ENCODE assay signal across 25 cellular contexts in genomic region chr1:45038240-45038639, GRCh38.
"Had no signal": no experiment of that assay in that cellular context is flagged by ENCODE, and none has a peak within 500 bp of the region (broad histone marks: within the 10 kb centered on the region; RNA-seq: fewer than 3 reads in every experiment).

No MANE protein-coding gene starts in this region.

- H3K36me3 Mint-ChIP-seq: activated CD8-positive, alpha-beta memory T cell treated with anti-CD3 and anti-CD28 coated beads, Interleukin-2, amount 10 ng/mL, durations not matched to agents 7 days and 5 days; activated naive CD8-positive, alpha-beta T cell treated with anti-CD3 and anti-CD28 coated beads for 36 hours had no signal

- H3K27ac ChIP-seq: brain microvascular endothelial cell, PC-9, WERI-Rb-1 had no signal

- H3K9me3 Mint-ChIP-seq: activated naive CD8-positive, alpha-beta T cell treated with anti-CD3 and anti-CD28 coated beads for 36 hours had no signal

- H3K4me3 ChIP-seq: PC-9 had no signal

- H3K27ac Mint-ChIP-seq: activated CD8-positive, alpha-beta memory T cell treated with anti-CD3 and anti-CD28 coated beads, Interleukin-2, amount 10 ng/mL, durations not matched to agents 7 days and 5 days; activated naive CD8-positive, alpha-beta T cell treated with anti-CD3 and anti-CD28 coated beads for 36 hours had no signal

- H3K36me3 ChIP-seq: brain microvascular endothelial cell had no signal

- H3K4me3 Mint-ChIP-seq: activated CD8-positive, alpha-beta memory T cell treated with anti-CD3 and anti-CD28 coated beads, Interleukin-2, amount 10 ng/mL, durations not matched to agents 7 days and 5 days; activated naive CD8-positive, alpha-beta T cell treated with anti-CD3 and anti-CD28 coated beads for 36 hours had no signal

- DNase-seq: activated CD4-positive, alpha-beta T cell treated with anti-CD3 and anti-CD28 coated beads for 1 hour; activated CD4-positive, CD25-positive, alpha-beta regulatory T cell; activated CD8-positive, alpha-beta memory T cell treated with anti-CD3 and anti-CD28 coated beads, Interleukin-2, amount 10 ng/mL, durations not matched to agents 7 days and 5 days; activated CD8-positive, alpha-beta memory T cell treated with anti-CD3 and anti-CD28 coated beads, Interleukin-2, amount 50 U/mL, for 48 hours; activated effector memory CD4-positive, alpha-beta T cell treated with anti-CD3 and anti-CD28 coated beads, Interleukin-2, amount 50 U/mL, for 16 hours; activated naive CD4-positive, alpha-beta T cell; activated naive CD4-positive, alpha-beta T cell treated with anti-CD3 and anti-CD28 coated beads, Interleukin-2, amount 50 U/mL, for 16 hours; activated naive CD8-positive, alpha-beta T cell treated with anti-CD3 and anti-CD28 coated beads for 36 hours; activated T-cell treated with anti-CD3 and anti-CD28 coated beads, Interleukin-2, amount 50 U/mL, for 48 hours; amniotic stem cell; aorta; central memory CD4-positive, alpha-beta T cell; NCI-H1105; NCI-H1436; NCI-H1694; NCI-H2029; NCI-H345; NCI-H524 treated with DMSO at 0.1 percent for 48 hours; Right ventricle myocardium superior; SW 1271; T-helper 1 cell; T1000; WERI-Rb-1 had no signal

- H3K27me3 Mint-ChIP-seq: activated CD8-positive, alpha-beta memory T cell treated with anti-CD3 and anti-CD28 coated beads, Interleukin-2, amount 10 ng/mL, durations not matched to agents 7 days and 5 days; activated naive CD8-positive, alpha-beta T cell treated with anti-CD3 and anti-CD28 coated beads for 36 hours had no signal
